In genomic region chr17:66662496-66662895, GRCh38 we compare ENCODE assay signal across 1 cellular context.
TF ChIP-seq lines count a peak whose summit lies in the region.

No MANE protein-coding gene starts in this region.

TF ChIP-seq in K562, 482 proteins besides CTCF, POLR2A, EP300 and RAD21:
- TF ChIP-seq ZBTB40 (IDR thresholded peaks at IDR 0.05) (peak; percentile 56; the same call in 1 of the 2 replicates), ZBTB40 (CRISPR knock-in tag; IDR thresholded peaks at IDR 0.05) (no peak), CBFA2T3 (IDR thresholded peaks at IDR 0.05) (peak; percentile 35), HDAC6 (IDR thresholded peaks at IDR 0.05; ENCODE audit: low read depth, low read length) (no peak), THRB (CRISPR knock-in tag; conservative IDR thresholded peaks at IDR 0.05) (no peak)
